7 cellular contexts compared by ENCODE assay signal in genomic region chr18:70698574-70698973, GRCh38.
"Had no signal": no experiment of that assay in that cellular context is flagged by ENCODE, and none has a peak within 500 bp of the region (broad histone marks: within the 10 kb centered on the region; RNA-seq: fewer than 3 reads in every experiment).

No MANE protein-coding gene starts in this region.

- FAIRE-seq: H1, H54, HTR-8/SVneo had no signal

- DNase-seq: H9, HCEC 1CT, KG1 had no signal

- H3K4me3 ChIP-seq: GM23338 had no signal
